Comparison of ENCODE assay signal across 17 cellular contexts in the genomic region with DNA sequence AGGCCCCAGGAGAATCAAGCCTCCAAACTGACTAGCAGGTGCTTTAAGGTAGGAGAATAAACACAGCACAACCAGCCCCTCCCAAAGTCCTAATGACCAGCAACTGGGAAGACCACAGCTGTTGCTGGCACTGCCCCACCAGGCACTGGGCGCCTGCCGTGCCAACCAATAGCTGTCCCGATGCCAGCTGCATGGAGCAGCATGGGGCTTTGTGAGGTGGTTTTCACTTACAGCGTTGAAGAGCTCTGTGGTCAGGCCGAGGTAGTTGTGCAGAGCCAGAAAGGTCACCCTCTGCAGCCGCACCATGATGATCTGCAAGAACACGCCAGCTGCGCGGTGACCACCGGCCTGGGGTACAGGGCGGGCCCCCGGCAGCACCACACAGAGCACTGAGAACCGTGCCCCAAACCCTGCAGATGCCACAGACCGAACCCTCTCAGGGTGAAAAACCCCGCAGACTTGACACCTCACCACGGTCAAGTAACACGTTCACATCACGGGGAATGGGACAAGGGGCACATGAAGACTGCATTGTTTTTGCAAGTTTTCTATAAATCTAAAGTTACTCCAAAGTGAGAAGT. TPM values are rescaled to one million over a fixed set of nuclear protein-coding genes. Genes with fewer than 3 reads are reported as not detected.
DNase-seq lines count a peak whose midpoint lies in the region; ATAC-seq and TF ChIP-seq lines count a peak whose summit lies in the region.
"Had no signal": no experiment of that assay in that cellular context is flagged by ENCODE, and none has a peak within 500 bp of the region (broad histone marks: within the 10 kb centered on the region; RNA-seq: fewer than 3 reads in every experiment).

No MANE protein-coding gene starts in this region.

- H4K20me1 ChIP-seq in MM.1S (ENCODE audit: insufficient read depth, low read length), result no peaks in the 10 kb centered on the region

- no peak overlapping the region for H3K4me3 ChIP-seq in MM.1S (ENCODE audit: low read length)
- H3K4me3 ChIP-seq: GM23338, MG63, PC-9 had no signal

- H3K27ac ChIP-seq in MM.1S (ENCODE audit: low read length), result no peak overlapping the region
- H3K27ac ChIP-seq: 22Rv1, PC-9, RWPE1 had no signal

- DNase-seq in DMS 273 (lab: John Stamatoyannopoulos, UW; ENCODE audit: unreplicated experiment) (peak; percentile 45), DMS 273 treated with DMSO at 0.1 percent for 48 hours (lab: John Stamatoyannopoulos, UW) (no peak), NCI-H69 (lab: John Stamatoyannopoulos, UW) (peak; percentile 77), myocyte (ENCODE audit: low read depth) (peak; percentile 97), retina (no peak), MM.1S (no peak), NCI-H1436 (lab: John Stamatoyannopoulos, UW) (no peak)
- DNase-seq: Karpas-422, MG63, NCI-H1417, NCI-H2227 treated with DMSO at 0.1 percent for 48 hours, NCI-H510A treated with DMSO at 0.1 percent for 48 hours, PC-9 had no signal

- no peaks in the 10 kb centered on the region; the same call in 1 of the 2 replicates for H3K27me3 ChIP-seq in MM.1S (replicated peaks; ENCODE audit: insufficient read depth, low read length)
- H3K27me3 ChIP-seq: MG63 had no signal

- no peaks in the 10 kb centered on the region for H3K9me3 ChIP-seq in MM.1S (replicated peaks; ENCODE audit: insufficient read depth, low read length)
- H3K9me3 ChIP-seq: MG63 had no signal

- no peaks in the 10 kb centered on the region for H3K4me1 ChIP-seq in MM.1S (ENCODE audit: low read length)

- no peak overlapping the region for H3K9ac ChIP-seq in MM.1S (ENCODE audit: low read length)

- no peak overlapping the region for H3K4me2 ChIP-seq in MM.1S (ENCODE audit: low read depth, low read length)
- H3K4me2 ChIP-seq: GM23338, PC-9 had no signal

- ATAC-seq in HG02642 (IDR thresholded peaks at IDR 0.05; ENCODE audit: poor library complexity, unreplicated experiment), result no peak
- ATAC-seq: GM23338 had no signal

- H3K36me3 ChIP-seq in MM.1S (replicated peaks; ENCODE audit: insufficient read depth, low read length), result no peaks in the 10 kb centered on the region
- H3K36me3 ChIP-seq: MG63 had no signal

- no peak for TF ChIP-seq CTCF in MM.1S (IDR thresholded peaks at IDR 0.05; ENCODE audit: low read length)

- H3K79me2 ChIP-seq in MM.1S (ENCODE audit: low read length), result no peaks in the 10 kb centered on the region

- H2AFZ ChIP-seq in MM.1S (ENCODE audit: low read length), result no peak overlapping the region
- H2AFZ ChIP-seq: GM23338, PC-9 had no signal

- no peaks in the 10 kb centered on the region for H3K9me2 ChIP-seq in MM.1S (replicated peaks; ENCODE audit: insufficient read depth, low read length)

- H3F3A ChIP-seq in MM.1S (ENCODE audit: insufficient read depth, low read length), result no peaks in the 10 kb centered on the region

RNA-seq across cellular contexts. Expression of a gene that starts 28.7 kb away (rescaled TPM):
- 1.3 and 1.5 TPM in 2 replicates for total RNA-seq in myocyte
- 4.8 TPM for polyA plus RNA-seq in myocyte (2012)

RNA-seq across cellular contexts. Expression of a gene that starts 30.2 kb away (rescaled TPM):
- total RNA-seq in myocyte, result 64.9 and 75.1 TPM in 2 replicates
- 73.4 TPM for polyA plus RNA-seq in myocyte (2012)

RNA-seq across cellular contexts. Expression of a gene that starts 57.2 kb away (rescaled TPM):
- total RNA-seq in myocyte, result 30.6 and 38.9 TPM in 2 replicates
- polyA plus RNA-seq in myocyte (2012), result 32.5 TPM

Comparison
In these comparisons a context has a peak if more than half of its experiments do, and no peak if none do; other contexts are left out.
1. DNase-seq: peak in DMS 273 (single experiment), NCI-H69 (single experiment) and myocyte (single experiment); none in DMS 273 treated with DMSO at 0.1 percent for 48 hours (single experiment), retina (single experiment), MM.1S (single experiment) and NCI-H1436 (single experiment).